20 cellular contexts compared by ENCODE assay signal in genomic region chr12:114976959-114977358, GRCh38.
DNase-seq lines count a peak whose midpoint lies in the region; ATAC-seq, FAIRE-seq and TF ChIP-seq lines count a peak whose summit lies in the region.
"Had no signal": no experiment of that assay in that cellular context is flagged by ENCODE, and none has a peak within 500 bp of the region (broad histone marks: within the 10 kb centered on the region; RNA-seq: fewer than 3 reads in every experiment).

No MANE protein-coding gene starts in this region.

- H3K4me1 Mint-ChIP-seq in mesothelial cell of epicardium, result peaks cover 23% of the 10 kb centered on the region
- H3K4me1 Mint-ChIP-seq: activated CD4-positive, alpha-beta T cell treated with anti-CD3 and anti-CD28 coated beads for 36 hours; activated CD8-positive, alpha-beta memory T cell treated with anti-CD3 and anti-CD28 coated beads, Interleukin-2, amount 10 ng/mL, durations not matched to agents 7 days and 5 days; neural progenitor cell had no signal

- no peaks in the 10 kb centered on the region for H3K36me3 ChIP-seq in bronchial epithelial cell (ENCODE audit: control insufficient read depth, insufficient read depth, low read length)
- H3K36me3 ChIP-seq in WERI-Rb-1, result no peaks in the 10 kb centered on the region
- H3K36me3 ChIP-seq: neural progenitor cell, upper lobe of left lung had no signal

- no peak overlapping the region for H3K4me3 ChIP-seq in bronchial epithelial cell (ENCODE audit: low read depth, low read length)
- H3K4me3 ChIP-seq in WERI-Rb-1 (ENCODE audit: low read depth, low read length), result no peak overlapping the region
- H3K4me3 ChIP-seq: mucosa of descending colon, neural progenitor cell, SK-N-MC, upper lobe of left lung had no signal

- H3K4me3 Mint-ChIP-seq in mesothelial cell of epicardium, result no peak overlapping the region
- H3K4me3 Mint-ChIP-seq: activated CD4-positive, alpha-beta T cell treated with anti-CD3 and anti-CD28 coated beads for 36 hours; activated CD8-positive, alpha-beta memory T cell treated with anti-CD3 and anti-CD28 coated beads, Interleukin-2, amount 10 ng/mL, durations not matched to agents 7 days and 5 days; neural progenitor cell; stimulated activated naive CD8-positive, alpha-beta T cell treated with anti-CD3 and anti-CD28 coated beads, Interleukin-15, Interleukin-2, amounts not matched to agents 100 ng/mL and 50 ng/mL, for 24 hours had no signal

- H3K27ac Mint-ChIP-seq in mesothelial cell of epicardium, result peak overlapping the region; percentile 69
- H3K27ac Mint-ChIP-seq: activated CD4-positive, alpha-beta T cell treated with anti-CD3 and anti-CD28 coated beads for 36 hours; activated CD8-positive, alpha-beta memory T cell treated with anti-CD3 and anti-CD28 coated beads, Interleukin-2, amount 10 ng/mL, durations not matched to agents 7 days and 5 days; neural progenitor cell; stimulated activated naive CD8-positive, alpha-beta T cell treated with anti-CD3 and anti-CD28 coated beads, Interleukin-15, Interleukin-2, amounts not matched to agents 100 ng/mL and 50 ng/mL, for 24 hours had no signal

- ATAC-seq in GM18520 (IDR thresholded peaks at IDR 0.05; ENCODE audit: unreplicated experiment) (no peak), HG03196 (IDR thresholded peaks at IDR 0.05; ENCODE audit: unreplicated experiment) (no peak), left lobe of liver (no peak)
- ATAC-seq: activated CD4-positive, alpha-beta T cell treated with anti-CD3 and anti-CD28 coated beads for 36 hours; activated CD8-positive, alpha-beta memory T cell treated with anti-CD3 and anti-CD28 coated beads, Interleukin-2, amount 10 ng/mL, durations not matched to agents 7 days and 5 days; mucosa of descending colon had no signal

- peaks cover 7% of the 10 kb centered on the region for H3K9me3 Mint-ChIP-seq in mesothelial cell of epicardium
- H3K9me3 Mint-ChIP-seq: neural progenitor cell had no signal

- H3K27me3 ChIP-seq in bronchial epithelial cell (ENCODE audit: control insufficient read depth, insufficient read depth, low read length) (no peaks in the 10 kb centered on the region), WERI-Rb-1 (ENCODE audit: insufficient read depth, low read depth, severe bottlenecking) (peaks cover 3% of the 10 kb centered on the region)
- H3K27me3 ChIP-seq: neural progenitor cell, upper lobe of left lung had no signal

- peaks cover 14% of the 10 kb centered on the region for H3K36me3 Mint-ChIP-seq in mesothelial cell of epicardium
- H3K36me3 Mint-ChIP-seq: activated CD8-positive, alpha-beta memory T cell treated with anti-CD3 and anti-CD28 coated beads, Interleukin-2, amount 10 ng/mL, durations not matched to agents 7 days and 5 days; neural progenitor cell had no signal

- no peak overlapping the region for H3K27ac ChIP-seq in WERI-Rb-1
- H3K27ac ChIP-seq: KMS-11, neural progenitor cell, SK-N-MC, upper lobe of left lung had no signal

- no peaks in the 10 kb centered on the region for H3K9me3 ChIP-seq in WERI-Rb-1 (ENCODE audit: severe bottlenecking)
- H3K9me3 ChIP-seq: mucosa of descending colon, upper lobe of left lung had no signal

- no peak for FAIRE-seq in bronchial epithelial cell (lab: Jason Lieb, UNC)

- TF ChIP-seq CTCF in bronchial epithelial cell (IDR thresholded peaks at IDR 0.05; ENCODE audit: insufficient read depth, low read length, severe bottlenecking) (no peak), mesothelial cell of epicardium (IDR thresholded peaks at IDR 0.05; ENCODE audit: unreplicated experiment) (no peak), WERI-Rb-1 (IDR thresholded peaks at IDR 0.05; ENCODE audit: low read depth, low read length) (no peak)

- peak; percentile 59 for DNase-seq in EH (ENCODE audit: low read depth)
- peak; percentile 36 for DNase-seq in M059J (ENCODE audit: low read depth)
- DNase-seq in bronchial epithelial cell (ENCODE audit: low read depth), result peak; percentile 43
- DNase-seq in mesothelial cell of epicardium (ENCODE audit: low spot score in 2 of 2, unreplicated experiment in 2 of 2), result no peak
- no peak for DNase-seq in WERI-Rb-1
- DNase-seq in left lobe of liver (ENCODE audit: low spot score), result no peak
- DNase-seq: activated CD4-positive, alpha-beta T cell treated with anti-CD3 and anti-CD28 coated beads for 36 hours; activated CD8-positive, alpha-beta memory T cell treated with anti-CD3 and anti-CD28 coated beads, Interleukin-2, amount 10 ng/mL, durations not matched to agents 7 days and 5 days; COR-L47; mucosa of descending colon; NCI-H1105; NCI-H2171; T1000; upper lobe of left lung had no signal

- no peaks in the 10 kb centered on the region for H3K27me3 Mint-ChIP-seq in mesothelial cell of epicardium (ENCODE audit: low read depth)
- H3K27me3 Mint-ChIP-seq: activated CD4-positive, alpha-beta T cell treated with anti-CD3 and anti-CD28 coated beads for 36 hours; activated CD8-positive, alpha-beta memory T cell treated with anti-CD3 and anti-CD28 coated beads, Interleukin-2, amount 10 ng/mL, durations not matched to agents 7 days and 5 days; stimulated activated naive CD8-positive, alpha-beta T cell treated with anti-CD3 and anti-CD28 coated beads, Interleukin-15, Interleukin-2, amounts not matched to agents 100 ng/mL and 50 ng/mL, for 24 hours had no signal

Comparison
In these comparisons a context has a peak if more than half of its experiments do, and no peak if none do; other contexts are left out.
1. DNase-seq: peak in EH (single experiment), M059J (single experiment) and bronchial epithelial cell (single experiment); none in mesothelial cell of epicardium (0 of 2), WERI-Rb-1 (single experiment) and left lobe of liver (single experiment).